In genomic region chr9:71308454-71308853, GRCh38 we compare ENCODE assay signal across 21 cellular contexts.
DNase-seq lines count a peak whose midpoint lies in the region; ATAC-seq and TF ChIP-seq lines count a peak whose summit lies in the region.
"Had no signal": no experiment of that assay in that cellular context is flagged by ENCODE, and none has a peak within 500 bp of the region (broad histone marks: within the 10 kb centered on the region; RNA-seq: fewer than 3 reads in every experiment).

No MANE protein-coding gene starts in this region.

- POLR2A ChIA-PET in T-cell (lab: Charles Lee) = no interaction called here

- no peak overlapping the region for H3K9ac ChIP-seq in neural cell (ENCODE audit: low read length)

- no peaks in the 10 kb centered on the region for H3K9me3 ChIP-seq in neural cell (ENCODE audit: low read length)
- H3K9me3 ChIP-seq: ovary, sigmoid colon, thoracic aorta had no signal

- H3F3A ChIP-seq in neural cell (ENCODE audit: insufficient read depth, low read length, poor library complexity, severe bottlenecking) = no peaks in the 10 kb centered on the region

- H3K27me3 ChIP-seq in neural cell (ENCODE audit: insufficient read depth, low read depth, low read length) = no peaks in the 10 kb centered on the region
- H3K27me3 ChIP-seq: ovary, sigmoid colon had no signal

- H4K20me1 ChIP-seq in neural cell (ENCODE audit: insufficient read depth) = no peaks in the 10 kb centered on the region

- DNase-seq in COR-L47 (lab: John Stamatoyannopoulos, UW) (no peak), T-cell (no peak), epidermal melanocyte (ENCODE audit: insufficient read length, low spot score) (no peak)
- DNase-seq: dermis blood vessel endothelial cell; DMS79 treated with DMSO at 0.1 percent for 48 hours; GOT3; IMR-90; NCI-H1436 treated with DMSO at 0.1 percent for 48 hours; NCI-H2171 treated with DMSO at 0.1 percent for 48 hours; NCI-H748 treated with DMSO at 0.1 percent for 48 hours; OCI-M1; ovary; SHP77; sigmoid colon; stimulated activated naive B cell treated with anti-CD40 and anti-IgM and Interleukin-4, amounts not matched to agents 10 μg/mL and 1 μg/mL and 100 μg/mL, for 72 hours had no signal

- TF ChIP-seq CTCF in neural cell (IDR thresholded peaks at IDR 0.05; ENCODE audit: poor library complexity, severe bottlenecking) = no peak

- no peaks in the 10 kb centered on the region for H3K79me2 ChIP-seq in neural cell (replicated peaks; ENCODE audit: insufficient read depth, low read length)

- TF ChIP-seq EP300 in neural cell (conservative IDR thresholded peaks at IDR 0.05; ENCODE audit: poor library complexity, severe bottlenecking) = no peak

- H3K4me3 ChIP-seq in neural cell (ENCODE audit: low read length) = peak overlapping the region; percentile 5
- H3K4me3 ChIP-seq: ovary, sigmoid colon, thoracic aorta had no signal

- H2AFZ ChIP-seq in neural cell (ENCODE audit: low read depth, low read length) = no peak overlapping the region

- peak overlapping the region; percentile 3 for H3K27ac ChIP-seq in neural cell (ENCODE audit: low read length)
- H3K27ac ChIP-seq: ovary, sigmoid colon, thoracic aorta, VCaP had no signal

- CTCF ChIA-PET in T-cell (lab: Charles Lee) = interaction anchor here in 1 of 2 donors (0.9 kb wide), 1 partner anchor 23 kb away, joined by 3 read pairs; no protein-coding TSS in a partner anchor

- H3K4me1 Mint-ChIP-seq in T-cell = no peaks in the 10 kb centered on the region

- H3K9me3 Mint-ChIP-seq in T-cell = no peaks in the 10 kb centered on the region
- H3K9me3 Mint-ChIP-seq: stimulated activated naive B cell treated with anti-CD40 and anti-IgM and Interleukin-4, amounts not matched to agents 10 μg/mL and 1 μg/mL and 100 μg/mL, for 72 hours had no signal

- H3K4me3 Mint-ChIP-seq in T-cell = no peak overlapping the region
- H3K4me3 Mint-ChIP-seq: stimulated activated naive B cell treated with anti-CD40 and anti-IgM and Interleukin-4, amounts not matched to agents 10 μg/mL and 1 μg/mL and 100 μg/mL, for 72 hours had no signal

- peaks cover 0 to 17% of the 10 kb centered on the region in 2 donors for H3K27me3 Mint-ChIP-seq in T-cell

- H3K27ac Mint-ChIP-seq in T-cell = no peak overlapping the region
- H3K27ac Mint-ChIP-seq: stimulated activated naive B cell treated with anti-CD40 and anti-IgM and Interleukin-4, amounts not matched to agents 10 μg/mL and 1 μg/mL and 100 μg/mL, for 72 hours had no signal

- peak overlapping the region; percentile 21 for H3K4me2 ChIP-seq in neural cell (ENCODE audit: low read length)

- no peaks in the 10 kb centered on the region for H3K9me2 ChIP-seq in neural cell (ENCODE audit: insufficient read depth, low read length)

- no peaks in the 10 kb centered on the region for H3K36me3 ChIP-seq in neural cell (ENCODE audit: insufficient read depth, low read length)
- H3K36me3 ChIP-seq: ovary, sigmoid colon, thoracic aorta had no signal

- TF ChIP-seq RAD21 in neural cell (conservative IDR thresholded peaks at IDR 0.05) = no peak

- H3K36me3 Mint-ChIP-seq in T-cell = no peaks in the 10 kb centered on the region
- H3K36me3 Mint-ChIP-seq: stimulated activated naive B cell treated with anti-CD40 and anti-IgM and Interleukin-4, amounts not matched to agents 10 μg/mL and 1 μg/mL and 100 μg/mL, for 72 hours had no signal

- peak; percentile 81 for ATAC-seq in GM18868 (IDR thresholded peaks at IDR 0.05; ENCODE audit: unreplicated experiment)
- ATAC-seq in HG02642 (IDR thresholded peaks at IDR 0.05; ENCODE audit: poor library complexity, unreplicated experiment) = peak; percentile 60
- peak; percentile 68 for ATAC-seq in HG03354 (IDR thresholded peaks at IDR 0.05; ENCODE audit: poor library complexity, severe bottlenecking, unreplicated experiment)
- no peak for ATAC-seq in T-cell (replicated peaks in 1 of 4)
- ATAC-seq: stimulated activated naive B cell treated with anti-CD40 and anti-IgM and Interleukin-4, amounts not matched to agents 10 μg/mL and 1 μg/mL and 100 μg/mL, for 72 hours had no signal

TF ChIP-seq in neural cell, 6 proteins besides CTCF, POLR2A, EP300 and RAD21:
- TF ChIP-seq EZH2 (IDR thresholded peaks at IDR 0.05; ENCODE audit: borderline replicate concordance, insufficient read depth, low read length, poor library complexity, severe bottlenecking) (no peak), TAF1 (IDR thresholded peaks at IDR 0.05; ENCODE audit: low read depth) (no peak), REST (IDR thresholded peaks at IDR 0.05; ENCODE audit: borderline replicate concordance) (no peak), POLR2AphosphoS5 (IDR thresholded peaks at IDR 0.05) (no peak), SMC3 (conservative IDR thresholded peaks at IDR 0.05; ENCODE audit: poor library complexity) (no peak), MXI1 (conservative IDR thresholded peaks at IDR 0.05; ENCODE audit: poor library complexity, severe bottlenecking) (no peak)

Comparison
In these comparisons a context has a peak if more than half of its experiments do, and no peak if none do; other contexts are left out.
1. ATAC-seq: peak in GM18868 (single experiment), HG02642 (single experiment) and HG03354 (single experiment); none in T-cell (0 of 4).